ENCODE assay signal across 8 cellular contexts in the genomic region with DNA sequence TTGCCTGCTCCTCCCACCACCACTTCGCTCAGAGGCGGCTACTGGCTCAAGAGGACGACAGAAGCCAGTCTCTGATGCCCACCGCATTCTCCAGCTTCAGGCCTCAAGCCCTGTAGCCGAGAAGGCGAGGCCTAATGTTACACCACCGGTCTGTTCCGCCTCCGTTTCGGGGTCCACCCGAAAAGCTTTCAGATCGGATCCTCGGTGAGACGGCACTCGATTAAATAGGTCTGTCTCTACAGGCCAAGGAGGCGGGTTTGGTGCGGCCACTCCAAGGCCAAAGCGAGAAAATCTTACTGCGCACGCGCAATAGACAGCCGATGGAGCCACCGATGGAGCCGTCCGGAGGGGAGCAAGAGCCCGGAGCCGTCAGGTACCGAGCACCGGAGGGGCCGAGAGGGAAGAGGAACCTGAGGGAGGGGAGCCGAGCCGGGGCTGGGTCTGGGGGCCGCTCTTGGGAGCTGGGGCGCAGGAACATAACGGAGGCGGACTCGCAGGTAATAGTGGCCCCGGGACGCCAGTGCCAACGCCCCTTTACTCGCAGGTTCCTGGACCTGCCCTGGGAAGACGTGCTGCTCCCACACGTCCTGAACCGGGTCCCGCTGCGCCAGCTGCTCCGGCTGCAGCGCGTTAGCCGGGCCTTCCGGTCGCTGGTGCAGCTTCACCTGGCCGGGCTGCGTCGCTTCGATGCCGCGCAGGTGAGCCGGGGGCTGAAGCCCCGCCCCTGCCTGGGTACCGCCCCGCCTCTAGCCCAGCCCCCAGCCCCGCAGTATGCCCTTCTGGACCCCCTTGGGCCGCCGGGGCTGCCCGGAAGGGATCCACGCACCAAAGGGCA. TPM values are rescaled to one million over a fixed set of nuclear protein-coding genes. Genes with fewer than 3 reads are reported as not detected.
DNase-seq lines count a peak whose midpoint lies in the region; ATAC-seq lines count a peak whose summit lies in the region.

A gene with protein sequence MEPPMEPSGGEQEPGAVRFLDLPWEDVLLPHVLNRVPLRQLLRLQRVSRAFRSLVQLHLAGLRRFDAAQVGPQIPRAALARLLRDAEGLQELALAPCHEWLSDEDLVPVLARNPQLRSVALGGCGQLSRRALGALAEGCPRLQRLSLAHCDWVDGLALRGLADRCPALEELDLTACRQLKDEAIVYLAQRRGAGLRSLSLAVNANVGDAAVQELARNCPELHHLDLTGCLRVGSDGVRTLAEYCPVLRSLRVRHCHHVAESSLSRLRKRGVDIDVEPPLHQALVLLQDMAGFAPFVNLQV (plus strand): TSS at position 27 of the 835 bp plus-strand sequence. CDS start 294 bp downstream, at position 321.

- peaks cover 33% of the 10 kb centered on the region for H3K4me1 ChIP-seq in BLaER1

- peak within 1 kb of the TSS; percentile 83 for H3K27ac ChIP-seq in BLaER1

- H3K9ac ChIP-seq in BLaER1: peak within 1 kb of the TSS; percentile 90

- ATAC-seq in GM19351 (IDR thresholded peaks at IDR 0.05; ENCODE audit: unreplicated experiment) (peak; percentile 63), HG03521 (IDR thresholded peaks at IDR 0.05; ENCODE audit: unreplicated experiment) (peak; percentile 73), left lobe of liver (peak; percentile 74)

- H3K36me3 ChIP-seq in BLaER1: peaks cover 28% of the 10 kb centered on the region

- H3K4me2 ChIP-seq in BLaER1: peak within 1 kb of the TSS; percentile 98

- peaks cover 37% of the 10 kb centered on the region; the same call in 1 of the 2 replicates for H4K20me1 ChIP-seq in BLaER1

- H3K4me3 ChIP-seq in BLaER1: peak within 1 kb of the TSS; percentile 97

- peaks cover 37% of the 10 kb centered on the region for H3K27me3 ChIP-seq in BLaER1

- no peaks in the 10 kb centered on the region for H3K9me3 ChIP-seq in BLaER1

- DNase-seq in NCI-H748 (lab: John Stamatoyannopoulos, UW; ENCODE audit: unreplicated experiment): peak; percentile 94
- peak; percentile 93 for DNase-seq in activated CD4-positive, alpha-beta T cell treated with anti-CD3 and anti-CD28 coated beads, Interleukin-2, amount 50 U/mL, for 1 hour
- peak; percentile 39 for DNase-seq in cortex of kidney (lab: John Stamatoyannopoulos, UW)
- DNase-seq in left lobe of liver (ENCODE audit: low spot score): peak; percentile 96
- DNase-seq in stimulated activated CD4-positive, alpha-beta T cell treated with anti-CD3 and anti-CD28 coated beads, Interleukin-2, amount 100 ng/mL, for 4 hours (ENCODE audit: low read depth): peak; percentile 88

RNA-seq across cellular contexts. Expression of the gene that starts here (rescaled TPM):
- total RNA-seq in left lobe of liver: 12.7 TPM

Comparison
In these comparisons a context has a peak if more than half of its experiments do, and no peak if none do; other contexts are left out.
1. Peak in every context shown above with its lines: DNase-seq, ATAC-seq, H3K4me3 ChIP-seq and H3K27ac ChIP-seq.
2. DNase-seq: peak in every context shown above with its lines; median percentile 96 in left lobe of liver; 94 in NCI-H748; 93 in activated CD4-positive, alpha-beta T cell treated with anti-CD3 and anti-CD28 coated beads, Interleukin-2, amount 50 U/mL, for 1 hour; 88 in stimulated activated CD4-positive, alpha-beta T cell treated with anti-CD3 and anti-CD28 coated beads, Interleukin-2, amount 100 ng/mL, for 4 hours; 39 in cortex of kidney.